ENCODE assay signal across 8 cellular contexts in genomic region chr18:267380-267687, GRCh38. TPM values are rescaled to one million over a fixed set of nuclear protein-coding genes. Genes with fewer than 3 reads are reported as not detected.
A peak's percentile ranks its signal among the peaks of the same experiment; 100 is the strongest.
DNase-seq lines count a peak whose midpoint lies in the region; ATAC-seq and TF ChIP-seq lines count a peak whose summit lies in the region.

No MANE protein-coding gene starts in this region.

- no peaks in the 10 kb centered on the region for H3K9me3 ChIP-seq in effector memory CD4-positive, alpha-beta T cell (ENCODE audit: control insufficient read depth, low read length)
- H3K9me3 ChIP-seq in neural cell (ENCODE audit: low read length): no peaks in the 10 kb centered on the region

- peak; percentile 27 for ATAC-seq in GM21381 (IDR thresholded peaks at IDR 0.05; ENCODE audit: unreplicated experiment)

- H2AFZ ChIP-seq in neural cell (ENCODE audit: low read depth, low read length): peak overlapping the region; percentile 99

- H3K4me3 ChIP-seq in effector memory CD4-positive, alpha-beta T cell (ENCODE audit: insufficient read depth, low read depth, low read length, poor library complexity, severe bottlenecking): peak overlapping the region; percentile 83
- H3K4me3 ChIP-seq in neural cell (ENCODE audit: low read length): peak overlapping the region; percentile 98

- H4K20me1 ChIP-seq in neural cell (ENCODE audit: insufficient read depth): no peaks in the 10 kb centered on the region

- no peaks in the 10 kb centered on the region for H3F3A ChIP-seq in neural cell (ENCODE audit: insufficient read depth, low read length, poor library complexity, severe bottlenecking)

- H3K4me1 ChIP-seq in effector memory CD4-positive, alpha-beta T cell (ENCODE audit: control insufficient read depth, insufficient read depth, low read length, poor library complexity, severe bottlenecking): no peaks in the 10 kb centered on the region

- TF ChIP-seq RAD21 in neural cell (conservative IDR thresholded peaks at IDR 0.05): no peak

- peak overlapping the region; percentile 91 for H3K4me2 ChIP-seq in neural cell (ENCODE audit: low read length)

- peak overlapping the region; percentile 93 for H3K9ac ChIP-seq in neural cell (ENCODE audit: low read length)

- H3K36me3 ChIP-seq in effector memory CD4-positive, alpha-beta T cell (ENCODE audit: control insufficient read depth, insufficient read depth, low read length): peaks cover 7% of the 10 kb centered on the region
- peaks cover 7% of the 10 kb centered on the region for H3K36me3 ChIP-seq in neural cell (ENCODE audit: insufficient read depth, low read length)

- H3K27ac ChIP-seq in effector memory CD4-positive, alpha-beta T cell (ENCODE audit: insufficient read depth, low read length, poor library complexity, severe bottlenecking): peak overlapping the region; percentile 93
- H3K27ac ChIP-seq in neural cell (ENCODE audit: low read length): peak overlapping the region; percentile 85

- TF ChIP-seq CTCF in neural cell (IDR thresholded peaks at IDR 0.05; ENCODE audit: poor library complexity, severe bottlenecking): no peak

- no peak for TF ChIP-seq EP300 in neural cell (conservative IDR thresholded peaks at IDR 0.05; ENCODE audit: poor library complexity, severe bottlenecking)

- DNase-seq in COR-L47 (lab: John Stamatoyannopoulos, UW) (peak; percentile 73), NOMO-1 treated with dmso at 0.1 percent for 144 hours (lab: John Stamatoyannopoulos, UW; ENCODE audit: unreplicated experiment) (peak; percentile 25), GM19240 (ENCODE audit: insufficient read length, low spot score) (no peak), H4 (ENCODE audit: low spot score) (no peak), GM03348 (ENCODE audit: low spot score) (no peak)
- no peak for DNase-seq in effector memory CD4-positive, alpha-beta T cell

- H3K27me3 ChIP-seq in effector memory CD4-positive, alpha-beta T cell (replicated peaks; ENCODE audit: control insufficient read depth, insufficient read depth, low read length, poor library complexity, severe bottlenecking): no peaks in the 10 kb centered on the region
- H3K27me3 ChIP-seq in neural cell (ENCODE audit: insufficient read depth, low read depth, low read length): no peaks in the 10 kb centered on the region

- H3K79me2 ChIP-seq in neural cell (replicated peaks; ENCODE audit: insufficient read depth, low read length): peaks cover 22% of the 10 kb centered on the region

- H3K9me2 ChIP-seq in neural cell (ENCODE audit: insufficient read depth, low read length): no peaks in the 10 kb centered on the region

TF ChIP-seq in neural cell, 6 proteins besides CTCF, POLR2A, EP300 and RAD21:
- no peak for TF ChIP-seq EZH2 (IDR thresholded peaks at IDR 0.05; ENCODE audit: borderline replicate concordance, insufficient read depth, low read length, poor library complexity, severe bottlenecking)
- no peak for TF ChIP-seq REST (IDR thresholded peaks at IDR 0.05; ENCODE audit: borderline replicate concordance)
- TF ChIP-seq MXI1 (conservative IDR thresholded peaks at IDR 0.05; ENCODE audit: poor library complexity, severe bottlenecking): no peak
- no peak for TF ChIP-seq POLR2AphosphoS5 (IDR thresholded peaks at IDR 0.05)
- TF ChIP-seq SMC3 (conservative IDR thresholded peaks at IDR 0.05; ENCODE audit: poor library complexity): no peak
- no peak for TF ChIP-seq TAF1 (IDR thresholded peaks at IDR 0.05; ENCODE audit: low read depth)

RNA-seq across cellular contexts. Expression of gene THOC1, which starts 0.5 kb away (rescaled TPM):
- polyA plus RNA-seq in neural cell: 145 and 168 TPM in 2 replicates
- 163 and 170 TPM in 2 replicates for polyA minus RNA-seq in neural cell
- total RNA-seq in H4 (2014; rRNA removed; shearing (Covaris generic)): 27.8 and 57.4 TPM in 2 replicates

Comparison
In these comparisons a context has a peak if more than half of its experiments do, and no peak if none do; other contexts are left out.
1. DNase-seq: peak in COR-L47 (single experiment) and NOMO-1 treated with dmso at 0.1 percent for 144 hours (single experiment); none in effector memory CD4-positive, alpha-beta T cell (0 of 3), GM19240 (single experiment), H4 (single experiment) and GM03348 (single experiment).